Comparison of ENCODE assay signal across 1 cellular context in genomic region chr17:4583796-4584124, GRCh38.
TF ChIP-seq lines count a peak whose summit lies in the region.

No MANE protein-coding gene starts in this region.

TF ChIP-seq in K562, 482 proteins besides CTCF, POLR2A, EP300 and RAD21:
- TF ChIP-seq POLR2AphosphoS5 (IDR thresholded peaks at IDR 0.05; ENCODE audit: control insufficient read depth, insufficient read depth, low read depth, low read length) (no peak), CREM (IDR thresholded peaks at IDR 0.05; ENCODE audit: low read depth) (no peak), KAT7 (CRISPR knock-in tag; IDR thresholded peaks at IDR 0.05; ENCODE audit: borderline replicate concordance) (no peak), RBM17 (IDR thresholded peaks at IDR 0.05; ENCODE audit: borderline replicate concordance, low read depth, low read length) (no peak), SAP30 (IDR thresholded peaks at IDR 0.05; ENCODE audit: borderline replicate concordance, insufficient read depth, low read depth, low read length, poor library complexity, severe bottlenecking) (no peak), DACH1 (IDR thresholded peaks at IDR 0.05; ENCODE audit: partially characterized antibody) (no peak), ZNF76 (CRISPR knock-in tag; IDR thresholded peaks at IDR 0.05; ENCODE audit: borderline replicate concordance) (no peak), RUNX1 (IDR thresholded peaks at IDR 0.05; ENCODE audit: low read depth) (no peak), SIN3B (IDR thresholded peaks at IDR 0.05; ENCODE audit: low read depth) (no peak), RREB1 (CRISPR knock-in tag; IDR thresholded peaks at IDR 0.05) (no peak), C11orf30 (IDR thresholded peaks at IDR 0.05; ENCODE audit: low read depth) (no peak), ZNF785 (CRISPR knock-in tag; IDR thresholded peaks at IDR 0.05) (no peak), CBX2 (IDR thresholded peaks at IDR 0.05; ENCODE audit: insufficient read depth, low read length, poor library complexity, severe bottlenecking) (no peak), TBP (optimal IDR thresholded peaks at IDR 0.05; ENCODE audit: low read depth, low read length) (no peak), ZMIZ1 (IDR thresholded peaks at IDR 0.05; ENCODE audit: low read depth in 2 of 2, low read length in 2 of 2) (no peak), HLTF (IDR thresholded peaks at IDR 0.05) (no peak), ERF (CRISPR knock-in tag; IDR thresholded peaks at IDR 0.05) (no peak), ZNF174 (CRISPR knock-in tag; IDR thresholded peaks at IDR 0.05) (no peak), VEZF1 (CRISPR knock-in tag; IDR thresholded peaks at IDR 0.05) (no peak), RBM39 (optimal IDR thresholded peaks at IDR 0.05; ENCODE audit: low read depth, low read length) (no peak)
TF ChIP-seq in K562: peak in this region for 0.
